In genomic region chr12:69555461-69555860, GRCh38 we compare ENCODE assay signal across 14 cellular contexts. TPM values are rescaled to one million over a fixed set of nuclear protein-coding genes. Genes with fewer than 3 reads are reported as not detected.
A peak's percentile ranks its signal among the peaks of the same experiment; 100 is the strongest.
DNase-seq lines count a peak whose midpoint lies in the region; ATAC-seq and TF ChIP-seq lines count a peak whose summit lies in the region.
"Had no signal": no experiment of that assay in that cellular context is flagged by ENCODE, and none has a peak within 500 bp of the region (broad histone marks: within the 10 kb centered on the region; RNA-seq: fewer than 3 reads in every experiment).

No MANE protein-coding gene starts in this region.

- H3K9me3 ChIP-seq in PC-3 (ENCODE audit: low read length) (no peaks in the 10 kb centered on the region), body of pancreas (no peaks in the 10 kb centered on the region), endodermal cell (ENCODE audit: control insufficient read depth, low read length) (no peaks in the 10 kb centered on the region)

- no peaks in the 10 kb centered on the region for H4K20me1 ChIP-seq in PC-3 (ENCODE audit: low read length)

- no peak for TF ChIP-seq POLR2A in body of pancreas (IDR thresholded peaks at IDR 0.05)

- H3K79me2 ChIP-seq in PC-3 (ENCODE audit: low read length) = peaks cover 46% of the 10 kb centered on the region

- TF ChIP-seq CTCF in PC-3 (conservative IDR thresholded peaks at IDR 0.05; ENCODE audit: low read depth, low read length) (no peak), choroid plexus epithelial cell (conservative IDR thresholded peaks at IDR 0.05; ENCODE audit: low read depth, low read length) (no peak), osteocyte (IDR thresholded peaks at IDR 0.05) (no peak), body of pancreas (IDR thresholded peaks at IDR 0.05) (no peak), endodermal cell (conservative IDR thresholded peaks at IDR 0.05) (no peak)

- no peaks in the 10 kb centered on the region for H3F3A ChIP-seq in PC-3 (ENCODE audit: low read length, unreplicated experiment)

- intact Hi-C loops in PC-3 (cut with micrococcal nuclease) = loop anchor here (1.0 kb wide), 1 partner anchor 15 kb away; no protein-coding TSS in a partner anchor
- intact Hi-C loops in body of pancreas (cut with DNase I) = no loop called here

- H3K4me3 ChIP-seq in PC-3 (ENCODE audit: low read length) (no peak overlapping the region; the same call in 1 of the 2 replicates), choroid plexus epithelial cell (ENCODE audit: low read depth, low read length) (no peak overlapping the region), body of pancreas (no peak overlapping the region), endodermal cell (ENCODE audit: low read length) (no peak overlapping the region)

- peak overlapping the region; percentile 58 for H3K27ac ChIP-seq in PC-3 (ENCODE audit: low read length)
- no peak overlapping the region for H3K27ac ChIP-seq in body of pancreas
- no peak overlapping the region for H3K27ac ChIP-seq in endodermal cell (ENCODE audit: low read depth, low read length)

- DNase-seq in Daoy (ENCODE audit: low read depth) = peak; percentile 87
- peak; percentile 87 for DNase-seq in PC-3
- DNase-seq in choroid plexus epithelial cell (ENCODE audit: low read depth) = peak; percentile 68
- DNase-seq in osteocyte (ENCODE audit: extremely low spot score, unreplicated experiment) = no peak
- DNase-seq in body of pancreas = no peak
- no peak for DNase-seq in NCI-H1105 treated with DMSO at 0.1 percent for 48 hours (lab: John Stamatoyannopoulos, UW)
- DNase-seq in endodermal cell = no peak
- DNase-seq: activated CD8-positive, alpha-beta T cell treated with anti-CD3 and anti-CD28 coated beads, Interleukin-2, amount 10 ng/mL, durations not matched to agents 7 days and 5 days; NCI-H1436 treated with DMSO at 0.1 percent for 48 hours; stimulated activated CD4-positive, alpha-beta T cell treated with anti-CD3 and anti-CD28 coated beads, Interleukin-4, amount 100 ng/mL, for 24 hours; stimulated activated naive CD8-positive, alpha-beta T cell treated with anti-CD3 and anti-CD28 coated beads, Interleukin-15, Interleukin-2, amounts not matched to agents 100 U/mL and 50 U/mL, for 24 hours had no signal

- H3K9me2 ChIP-seq in PC-3 (replicated peaks; ENCODE audit: low read length) = no peaks in the 10 kb centered on the region

- ATAC-seq in PC-3 (peak; percentile 97), body of pancreas (no peak), HG03521 (IDR thresholded peaks at IDR 0.05; ENCODE audit: unreplicated experiment) (no peak)
- ATAC-seq: activated CD8-positive, alpha-beta T cell treated with anti-CD3 and anti-CD28 coated beads, Interleukin-2, amount 10 ng/mL, durations not matched to agents 7 days and 5 days; stimulated activated naive CD8-positive, alpha-beta T cell treated with anti-CD3 and anti-CD28 coated beads, Interleukin-15, Interleukin-2, amounts not matched to agents 100 U/mL and 50 U/mL, for 24 hours had no signal

- H3K9ac ChIP-seq in PC-3 (ENCODE audit: low read length) (no peak overlapping the region), endodermal cell (ENCODE audit: extremely low read depth, low read length, poor library complexity, severe bottlenecking) (no peak overlapping the region)

- H3K4me2 ChIP-seq in PC-3 (ENCODE audit: low read length) = peak overlapping the region; percentile 64

- H3K27me3 Mint-ChIP-seq in osteocyte (ENCODE audit: unreplicated experiment) = no peaks in the 10 kb centered on the region
- no peaks in the 10 kb centered on the region for H3K27me3 Mint-ChIP-seq in endodermal cell (ENCODE audit: insufficient read depth)
- H3K27me3 Mint-ChIP-seq: activated naive CD4-positive, alpha-beta T cell treated with anti-CD3 and anti-CD28 coated beads, Interleukin-2, amount 50 U/mL, for 24 hours had no signal

- H3K27ac Mint-ChIP-seq in osteocyte (ENCODE audit: unreplicated experiment) (peak overlapping the region; percentile 73), endodermal cell (no peak overlapping the region)
- H3K27ac Mint-ChIP-seq: activated CD8-positive, alpha-beta T cell treated with anti-CD3 and anti-CD28 coated beads, Interleukin-2, amount 10 ng/mL, durations not matched to agents 7 days and 5 days; activated naive CD4-positive, alpha-beta T cell treated with anti-CD3 and anti-CD28 coated beads, Interleukin-2, amount 50 U/mL, for 24 hours; T-helper 2 cell treated with Interferon-gamma antibody and Interleukin-4, amounts not matched to agents 5 μg/mL and 100 μg/mL, for 36 hours had no signal

- no peaks in the 10 kb centered on the region for H3K36me3 ChIP-seq in PC-3 (ENCODE audit: low read depth, low read length)
- no peaks in the 10 kb centered on the region for H3K36me3 ChIP-seq in body of pancreas (replicated peaks in 1 of 2; ENCODE audit: insufficient read depth in 1 of 2, low read depth in 2 of 2)
- H3K36me3 ChIP-seq in endodermal cell (ENCODE audit: control insufficient read depth, insufficient read depth, low read length) = peaks cover 15% of the 10 kb centered on the region

- CTCF ChIA-PET in PC-3 (lab: Charles Lee) = no interaction called here

- H3K27me3 ChIP-seq in PC-3 (ENCODE audit: low read length) (no peaks in the 10 kb centered on the region), body of pancreas (no peaks in the 10 kb centered on the region), endodermal cell (ENCODE audit: control insufficient read depth, insufficient read depth, low read length, poor library complexity, severe bottlenecking) (no peaks in the 10 kb centered on the region)

- H3K4me1 ChIP-seq in PC-3 (ENCODE audit: insufficient read depth, low read length) (peaks cover 33% of the 10 kb centered on the region), body of pancreas (peaks cover 9% of the 10 kb centered on the region), endodermal cell (ENCODE audit: control insufficient read depth, insufficient read depth, low read length) (no peaks in the 10 kb centered on the region)

- no TSS peak for BruUV-seq in PC-3 (replicated peaks; lab: Mats Ljungman, UMichigan)

- peaks cover 1% of the 10 kb centered on the region for H3K36me3 Mint-ChIP-seq in osteocyte (ENCODE audit: unreplicated experiment)
- H3K36me3 Mint-ChIP-seq in endodermal cell (ENCODE audit: low read depth) = peaks cover 13% of the 10 kb centered on the region
- H3K36me3 Mint-ChIP-seq: activated naive CD4-positive, alpha-beta T cell treated with anti-CD3 and anti-CD28 coated beads, Interleukin-2, amount 50 U/mL, for 24 hours had no signal

- H3K4me3 Mint-ChIP-seq in osteocyte (ENCODE audit: unreplicated experiment) (no peak overlapping the region), endodermal cell (no peak overlapping the region)
- H3K4me3 Mint-ChIP-seq: activated CD8-positive, alpha-beta T cell treated with anti-CD3 and anti-CD28 coated beads, Interleukin-2, amount 10 ng/mL, durations not matched to agents 7 days and 5 days; activated naive CD4-positive, alpha-beta T cell treated with anti-CD3 and anti-CD28 coated beads, Interleukin-2, amount 50 U/mL, for 24 hours; T-helper 2 cell treated with Interferon-gamma antibody and Interleukin-4, amounts not matched to agents 5 μg/mL and 100 μg/mL, for 36 hours had no signal

- no peak overlapping the region for H2AFZ ChIP-seq in PC-3 (ENCODE audit: low read length)

- POLR2A ChIA-PET in PC-3 (lab: Charles Lee; ENCODE audit: unreplicated experiment) = no interaction called here

- H3K9me3 Mint-ChIP-seq in osteocyte (ENCODE audit: unreplicated experiment) (no peaks in the 10 kb centered on the region), endodermal cell (no peaks in the 10 kb centered on the region)
- H3K9me3 Mint-ChIP-seq: activated naive CD4-positive, alpha-beta T cell treated with anti-CD3 and anti-CD28 coated beads, Interleukin-2, amount 50 U/mL, for 24 hours; T-helper 2 cell treated with Interferon-gamma antibody and Interleukin-4, amounts not matched to agents 5 μg/mL and 100 μg/mL, for 36 hours had no signal

- WGBS in body of pancreas, 2 donors = 84 to 93% methylated on average over 6 of the region's 6 CpGs
- 96 to 100% methylated on average over 1 to 5 of the region's 6 CpGs for WGBS in endodermal cell (ENCODE audit: insufficient coverage in 1 of 2, insufficient read length in 1 of 2), 2 experiments

- H3K4me1 Mint-ChIP-seq in osteocyte (ENCODE audit: unreplicated experiment) = peaks cover 35% of the 10 kb centered on the region
- no peaks in the 10 kb centered on the region for H3K4me1 Mint-ChIP-seq in endodermal cell

RNA-seq across cellular contexts. Expression of gene CCT2, which starts 29.8 kb away (rescaled TPM):
- 735 and 797 TPM in 2 replicates for total RNA-seq in Daoy (2014; rRNA removed; shearing (Covaris generic))
- total RNA-seq in PC-3 (2014; rRNA removed) = 306 and 345 TPM in 2 replicates
- 162 TPM in 2 replicates for total RNA-seq in osteocyte
- 10 to 100 TPM; 68.2 to 71.1 TPM for total RNA-seq in body of pancreas
- total RNA-seq in endodermal cell = 100 to 1,000 TPM; 284 to 319 TPM
- polyA plus RNA-seq in endodermal cell (2013, experiment 1 of 2) = 345 TPM
- polyA plus RNA-seq in endodermal cell (2013, experiment 2 of 2) = 311 TPM

RNA-seq across cellular contexts. Expression of gene LRRC10, which starts 55.2 kb away (rescaled TPM):
- not detected in 2 replicates for total RNA-seq in Daoy (2014; rRNA removed; shearing (Covaris generic))
- total RNA-seq in PC-3 (2014; rRNA removed) (not detected in 2 replicates), osteocyte (not detected in 2 replicates), body of pancreas (not detected), endodermal cell (not detected)
- not detected for polyA plus RNA-seq in endodermal cell (2013, experiment 1 of 2)
- not detected for polyA plus RNA-seq in endodermal cell (2013, experiment 2 of 2)
- total RNA-seq: activated CD8-positive, alpha-beta T cell treated with anti-CD3 and anti-CD28 coated beads, Interleukin-2, amount 10 ng/mL, durations not matched to agents 7 days and 5 days had no signal

Comparison
In these comparisons a context has a peak if more than half of its experiments do, and no peak if none do; other contexts are left out.
1. DNase-seq: peak in Daoy (single experiment), PC-3 (single experiment) and choroid plexus epithelial cell (single experiment); none in osteocyte (single experiment), body of pancreas (0 of 4), NCI-H1105 treated with DMSO at 0.1 percent for 48 hours (single experiment) and endodermal cell (single experiment).